Comparison of ENCODE assay signal across 10 cellular contexts in genomic region chr4:101328063-101328602, GRCh38. TPM values are rescaled to one million over a fixed set of nuclear protein-coding genes. Genes with fewer than 3 reads are reported as not detected.
DNase-seq lines count a peak whose midpoint lies in the region; ATAC-seq, FAIRE-seq and TF ChIP-seq lines count a peak whose summit lies in the region.
"Had no signal": no experiment of that assay in that cellular context is flagged by ENCODE, and none has a peak within 500 bp of the region (broad histone marks: within the 10 kb centered on the region; RNA-seq: fewer than 3 reads in every experiment).

No MANE protein-coding gene starts in this region.

- TF ChIP-seq POLR2A in GM12891 (IDR thresholded peaks at IDR 0.05; ENCODE audit: low read depth, low read length) = no peak

- peak; percentile 48 for FAIRE-seq in GM12891 (lab: Jason Lieb, UNC)

- no peak overlapping the region for H3K27ac ChIP-seq in substantia nigra (ENCODE audit: low read depth, low read length, poor library complexity, severe bottlenecking)

- TF ChIP-seq CTCF in GM20000 (IDR thresholded peaks at IDR 0.05; ENCODE audit: extremely low read depth, missing control alignments) (no peak), choroid plexus epithelial cell (conservative IDR thresholded peaks at IDR 0.05; ENCODE audit: low read depth, low read length) (no peak)

- H3K4me3 ChIP-seq in choroid plexus epithelial cell (ENCODE audit: low read depth, low read length) = no peak overlapping the region

- no peak for DNase-seq in GM12891 (ENCODE audit: insufficient read length, low spot score)
- DNase-seq in GM20000 (ENCODE audit: low spot score) = peak; percentile 29
- DNase-seq in choroid plexus epithelial cell (ENCODE audit: low read depth) = peak; percentile 37
- no peak for DNase-seq in NCI-H1092 (lab: John Stamatoyannopoulos, UW)
- no peak for DNase-seq in substantia nigra (lab: John Stamatoyannopoulos, UW)
- DNase-seq in NCI-H2227 (lab: John Stamatoyannopoulos, UW; ENCODE audit: unreplicated experiment) = no peak
- no peak for DNase-seq in GM19238 (ENCODE audit: insufficient read length, low spot score)
- DNase-seq: NCI-H1694 treated with DMSO at 0.1 percent for 48 hours, trophoblast cell had no signal

- peak; percentile 91 for ATAC-seq in HG03175 (IDR thresholded peaks at IDR 0.05; ENCODE audit: unreplicated experiment)

TF ChIP-seq in GM12891, 5 proteins besides CTCF, POLR2A, EP300 and RAD21:
- TF ChIP-seq SPI1 (IDR thresholded peaks at IDR 0.05; ENCODE audit: low read depth, low read length) = peak; percentile 27; the same call in 1 of the 2 replicates
- no peak for TF ChIP-seq POLR2AphosphoS5 (IDR thresholded peaks at IDR 0.05; ENCODE audit: low read depth, low read length)
- TF ChIP-seq POU2F2 (IDR thresholded peaks at IDR 0.05; ENCODE audit: low read depth, low read length) = no peak

RNA-seq across cellular contexts. Expression of gene PPP3CA, which starts 19.2 kb away (rescaled TPM):
- polyA plus RNA-seq in GM12891 (2012; ENCODE audit: low read depth, missing spikeins) = 3.6 TPM

Comparison
In these comparisons a context has a peak if more than half of its experiments do, and no peak if none do; other contexts are left out.
1. DNase-seq: peak in GM20000 (single experiment) and choroid plexus epithelial cell (single experiment); none in GM12891 (single experiment), NCI-H1092 (single experiment), substantia nigra (0 of 49), NCI-H2227 (single experiment) and GM19238 (single experiment).